ENCODE assay signal across 22 cellular contexts in genomic region chr6:299050-299980, GRCh38. TPM values are rescaled to one million over a fixed set of nuclear protein-coding genes. Genes with fewer than 3 reads are reported as not detected.
A peak's percentile ranks its signal among the peaks of the same experiment; 100 is the strongest.
DNase-seq lines count a peak whose midpoint lies in the region; ATAC-seq and TF ChIP-seq lines count a peak whose summit lies in the region.
"Had no signal": no experiment of that assay in that cellular context is flagged by ENCODE, and none has a peak within 500 bp of the region (broad histone marks: within the 10 kb centered on the region; RNA-seq: fewer than 3 reads in every experiment).

No MANE protein-coding gene starts in this region.

- no peak for TF ChIP-seq POLR2A in stomach (IDR thresholded peaks at IDR 0.05)

- no peaks in the 10 kb centered on the region for H3K27me3 ChIP-seq in stomach
- H3K27me3 ChIP-seq: cardiac muscle cell had no signal

- peaks cover 0 to 5% (median 2%) of the 10 kb centered on the region in 4 donors for H3K36me3 ChIP-seq in stomach
- H3K36me3 ChIP-seq: cardiac muscle cell, HAP-1 had no signal

- H3K9me3 ChIP-seq in stomach, result no peaks in the 10 kb centered on the region

- no peak overlapping the region for H3K27ac Mint-ChIP-seq in T-helper 2 cell treated with Interferon-gamma antibody and Interleukin-4, amounts not matched to agents 5 μg/mL and 100 μg/mL, for 36 hours
- H3K27ac Mint-ChIP-seq in WTC11, result no peak overlapping the region
- H3K27ac Mint-ChIP-seq: activated CD4-positive, alpha-beta memory T cell treated with anti-CD3 and anti-CD28 coated beads, Interleukin-2, amount 10 ng/mL, durations not matched to agents 7 days and 5 days; activated naive CD8-positive, alpha-beta T cell treated with anti-CD3 and anti-CD28 coated beads, Interleukin-2, amount 50 U/mL, for 24 hours; activated T-helper 17 cell treated with anti-CD3 and anti-CD28 coated beads, Interleukin-2, amount 50 U/mL, for 72 hours; effector memory CD8-positive, alpha-beta T cell had no signal

- peaks cover 25 to 56% (median 51%) of the 10 kb centered on the region in 4 donors for H3K4me1 ChIP-seq in stomach
- H3K4me1 ChIP-seq: parathyroid adenoma had no signal

- H3K36me3 Mint-ChIP-seq in T-helper 2 cell treated with Interferon-gamma antibody and Interleukin-4, amounts not matched to agents 5 μg/mL and 100 μg/mL, for 36 hours (ENCODE audit: low read depth), result peaks cover 2% of the 10 kb centered on the region
- H3K36me3 Mint-ChIP-seq in WTC11, result peaks cover 35% of the 10 kb centered on the region

- no peak for TF ChIP-seq EP300 in stomach (IDR thresholded peaks at IDR 0.05)

- CTCF ChIA-PET in WTC11 (lab: Charles Lee), result interaction anchor here (0.8 kb wide), 1 partner anchor 13 kb away, joined by 3 read pairs; no protein-coding TSS in a partner anchor

- TF ChIP-seq CTCF in VCaP (conservative IDR thresholded peaks at IDR 0.05) (no peak), foreskin fibroblast (IDR thresholded peaks at IDR 0.05; ENCODE audit: low read depth, low read length) (no peak), stomach (IDR thresholded peaks at IDR 0.05) (no peak), WTC11 (IDR thresholded peaks at IDR 0.05) (no peak)

- peak; percentile 29 for DNase-seq in activated CD4-positive, CD25-positive, alpha-beta regulatory T cell treated with anti-CD3 and anti-CD28 coated beads, Interleukin-2, amount 50 U/mL, for 72 hours
- DNase-seq in activated CD4-positive, CD25-positive, alpha-beta regulatory T cell (lab: John Stamatoyannopoulos, UW), result no peak
- peak; percentile 6 to 40 for DNase-seq in foreskin fibroblast
- no peak for DNase-seq in stomach
- no peak for DNase-seq in T-helper 2 cell treated with Interferon-gamma antibody and Interleukin-4, amounts not matched to agents 5 μg/mL and 100 μg/mL, for 36 hours (ENCODE audit: low spot score)
- no peak for DNase-seq in WTC11 (ENCODE audit: low spot score)
- DNase-seq: activated CD4-positive, alpha-beta memory T cell treated with anti-CD3 and anti-CD28 coated beads, Interleukin-2, amount 10 ng/mL, durations not matched to agents 7 days and 5 days; activated naive CD8-positive, alpha-beta T cell treated with anti-CD3 and anti-CD28 coated beads, Interleukin-2, amount 50 U/mL, for 24 hours; C1 segment of cervical spinal cord; DMS153; effector memory CD8-positive, alpha-beta T cell; foreskin melanocyte; left ventricle myocardium superior; NCI-H187; NCI-H345 had no signal

- H3K4me3 Mint-ChIP-seq in T-helper 2 cell treated with Interferon-gamma antibody and Interleukin-4, amounts not matched to agents 5 μg/mL and 100 μg/mL, for 36 hours, result no peak overlapping the region
- H3K4me3 Mint-ChIP-seq in WTC11, result no peak overlapping the region
- H3K4me3 Mint-ChIP-seq: activated CD4-positive, alpha-beta memory T cell treated with anti-CD3 and anti-CD28 coated beads, Interleukin-2, amount 10 ng/mL, durations not matched to agents 7 days and 5 days; activated naive CD8-positive, alpha-beta T cell treated with anti-CD3 and anti-CD28 coated beads, Interleukin-2, amount 50 U/mL, for 24 hours; activated T-helper 17 cell treated with anti-CD3 and anti-CD28 coated beads, Interleukin-2, amount 50 U/mL, for 72 hours; effector memory CD8-positive, alpha-beta T cell had no signal

- intact Hi-C loops in stomach (cut with DNase I; ENCODE audit: low total_unique reads), result no loop called here

- ATAC-seq in WTC11 (no peak), GM18870 (IDR thresholded peaks at IDR 0.05; ENCODE audit: unreplicated experiment) (no peak)
- ATAC-seq: activated naive CD8-positive, alpha-beta T cell treated with anti-CD3 and anti-CD28 coated beads, Interleukin-2, amount 50 U/mL, for 24 hours; activated T-helper 17 cell treated with anti-CD3 and anti-CD28 coated beads, Interleukin-2, amount 50 U/mL, for 72 hours; effector memory CD8-positive, alpha-beta T cell had no signal

- H3K27ac ChIP-seq in VCaP (peak overlapping the region; percentile 9; the same call in 1 of the 2 replicates), stomach (peak overlapping the region in 3 of 5 donors; percentile 6 to 27 (median 8))
- H3K27ac ChIP-seq: 22Rv1, cardiac muscle cell, parathyroid adenoma had no signal

- 69 to 72% (median 71%) methylated on average over 10 of the region's 10 CpGs for WGBS in stomach, 5 donors

- POLR2A ChIA-PET in WTC11 (lab: Charles Lee), result no interaction called here

- H3K4me3 ChIP-seq in foreskin fibroblast (ENCODE audit: low read depth in 1 of 2, low read length in 2 of 2), result no peak overlapping the region
- H3K4me3 ChIP-seq in stomach, result no peak overlapping the region
- H3K4me3 ChIP-seq: cardiac muscle cell, HAP-1 had no signal

- no peaks in the 10 kb centered on the region for H3K27me3 Mint-ChIP-seq in T-helper 2 cell treated with Interferon-gamma antibody and Interleukin-4, amounts not matched to agents 5 μg/mL and 100 μg/mL, for 36 hours (ENCODE audit: low read depth)
- H3K27me3 Mint-ChIP-seq in WTC11 (ENCODE audit: low read depth), result peaks cover 4% of the 10 kb centered on the region; the same call in 1 of the 2 replicates
- H3K27me3 Mint-ChIP-seq: activated CD4-positive, alpha-beta memory T cell treated with anti-CD3 and anti-CD28 coated beads, Interleukin-2, amount 10 ng/mL, durations not matched to agents 7 days and 5 days; activated naive CD8-positive, alpha-beta T cell treated with anti-CD3 and anti-CD28 coated beads, Interleukin-2, amount 50 U/mL, for 24 hours; activated T-helper 17 cell treated with anti-CD3 and anti-CD28 coated beads, Interleukin-2, amount 50 U/mL, for 72 hours; effector memory CD8-positive, alpha-beta T cell had no signal

- H3K4me1 Mint-ChIP-seq in T-helper 2 cell treated with Interferon-gamma antibody and Interleukin-4, amounts not matched to agents 5 μg/mL and 100 μg/mL, for 36 hours (ENCODE audit: low read depth), result peaks cover 23% of the 10 kb centered on the region
- no peaks in the 10 kb centered on the region for H3K4me1 Mint-ChIP-seq in WTC11
- H3K4me1 Mint-ChIP-seq: activated naive CD8-positive, alpha-beta T cell treated with anti-CD3 and anti-CD28 coated beads, Interleukin-2, amount 50 U/mL, for 24 hours; activated T-helper 17 cell treated with anti-CD3 and anti-CD28 coated beads, Interleukin-2, amount 50 U/mL, for 72 hours had no signal

- H3K9me3 Mint-ChIP-seq in T-helper 2 cell treated with Interferon-gamma antibody and Interleukin-4, amounts not matched to agents 5 μg/mL and 100 μg/mL, for 36 hours, result no peaks in the 10 kb centered on the region
- peaks cover 30% of the 10 kb centered on the region for H3K9me3 Mint-ChIP-seq in WTC11
- H3K9me3 Mint-ChIP-seq: activated CD4-positive, alpha-beta memory T cell treated with anti-CD3 and anti-CD28 coated beads, Interleukin-2, amount 10 ng/mL, durations not matched to agents 7 days and 5 days; activated naive CD8-positive, alpha-beta T cell treated with anti-CD3 and anti-CD28 coated beads, Interleukin-2, amount 50 U/mL, for 24 hours; activated T-helper 17 cell treated with anti-CD3 and anti-CD28 coated beads, Interleukin-2, amount 50 U/mL, for 72 hours; effector memory CD8-positive, alpha-beta T cell had no signal

TF ChIP-seq in WTC11, 78 proteins besides CTCF, POLR2A, EP300 and RAD21:
- TF ChIP-seq GABPB1 (CRISPR knock-in tag; IDR thresholded peaks at IDR 0.05), result no peak
- TF ChIP-seq FOXK1 (CRISPR knock-in tag; IDR thresholded peaks at IDR 0.05), result no peak
- no peak for TF ChIP-seq SP1 (CRISPR knock-in tag; conservative IDR thresholded peaks at IDR 0.05)
- TF ChIP-seq ZNF219 (CRISPR knock-in tag; IDR thresholded peaks at IDR 0.05; ENCODE audit: borderline replicate concordance), result no peak
- TF ChIP-seq PREB (CRISPR knock-in tag; IDR thresholded peaks at IDR 0.05; ENCODE audit: borderline replicate concordance), result no peak
- TF ChIP-seq MLX (CRISPR knock-in tag; IDR thresholded peaks at IDR 0.05), result no peak
- TF ChIP-seq NR3C1 (CRISPR knock-in tag; conservative IDR thresholded peaks at IDR 0.05; ENCODE audit: low read depth), result no peak
- TF ChIP-seq SOX15 (CRISPR knock-in tag; IDR thresholded peaks at IDR 0.05), result no peak
- no peak for TF ChIP-seq HMGA2 (CRISPR knock-in tag; IDR thresholded peaks at IDR 0.05)

RNA-seq across cellular contexts. Expression of gene DUSP22, which starts 7.0 kb away (rescaled TPM):
- total RNA-seq in stomach, result 100 to 1,000 TPM in 1 of 5 donors, 10 to 100 TPM in 4; 15.6 to 338 (median 31.2) TPM
- 10 to 100 TPM; 33.9 to 43.7 (median 35.7) TPM for polyA plus RNA-seq in stomach
- total RNA-seq in WTC11 (2021), result 37.2 to 41.4 TPM (median 38.5 TPM) in 3 replicates

Comparison
In these comparisons a context has a peak if more than half of its experiments do, and no peak if none do; other contexts are left out.
1. DNase-seq: peak in activated CD4-positive, CD25-positive, alpha-beta regulatory T cell treated with anti-CD3 and anti-CD28 coated beads, Interleukin-2, amount 50 U/mL, for 72 hours (single experiment) and foreskin fibroblast (2 of 2); none in activated CD4-positive, CD25-positive, alpha-beta regulatory T cell (0 of 4), stomach (single experiment), T-helper 2 cell treated with Interferon-gamma antibody and Interleukin-4, amounts not matched to agents 5 μg/mL and 100 μg/mL, for 36 hours (single experiment) and WTC11 (single experiment).